8 cellular contexts compared by ENCODE assay signal in the genomic region with DNA sequence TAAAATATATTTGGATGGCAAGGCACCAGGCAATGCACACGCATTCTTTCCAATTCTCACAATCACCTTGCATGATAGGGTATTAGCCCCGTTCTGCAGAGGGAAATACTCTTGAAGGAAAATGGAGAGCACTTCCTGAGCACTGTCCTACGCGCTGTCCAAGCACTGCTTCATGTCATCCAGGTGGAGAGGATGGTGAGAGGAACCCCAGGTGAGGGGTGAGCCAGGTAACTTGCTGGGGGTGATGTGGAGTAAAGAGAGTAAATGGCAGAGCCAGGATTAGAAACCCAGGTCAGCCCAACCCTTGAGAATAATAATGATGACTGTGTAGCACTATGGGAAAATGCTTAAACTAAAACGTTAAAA. TPM values are rescaled to one million over a fixed set of nuclear protein-coding genes. Genes with fewer than 3 reads are reported as not detected.
DNase-seq lines count a peak whose midpoint lies in the region; ATAC-seq and TF ChIP-seq lines count a peak whose summit lies in the region.

No MANE protein-coding gene starts in this region.

- CTCF ChIA-PET in activated CD8-positive, alpha-beta T cell treated with anti-CD3 and anti-CD28 coated beads for 36 hours (lab: Charles Lee), result interaction anchor here (1.2 kb wide), 1 partner anchor 82 kb away, joined by 4 read pairs; no protein-coding TSS in a partner anchor

- peaks cover 15% of the 10 kb centered on the region for H3K4me1 Mint-ChIP-seq in activated CD8-positive, alpha-beta T cell treated with anti-CD3 and anti-CD28 coated beads for 36 hours (ENCODE audit: low read depth)
- H3K4me1 Mint-ChIP-seq in stimulated activated memory B cell treated with anti-CD40 and anti-IgM and Interleukin-4, amounts not matched to agents 10 μg/mL and 1 μg/mL and 100 μg/mL, for 72 hours, result peaks cover 40% of the 10 kb centered on the region

- no peaks in the 10 kb centered on the region for H3K36me3 Mint-ChIP-seq in activated CD8-positive, alpha-beta T cell treated with anti-CD3 and anti-CD28 coated beads for 36 hours (ENCODE audit: low read depth)
- no peaks in the 10 kb centered on the region for H3K36me3 Mint-ChIP-seq in stimulated activated memory B cell treated with anti-CD40 and anti-IgM and Interleukin-4, amounts not matched to agents 10 μg/mL and 1 μg/mL and 100 μg/mL, for 72 hours

- POLR2A ChIA-PET in activated CD8-positive, alpha-beta T cell treated with anti-CD3 and anti-CD28 coated beads for 36 hours (lab: Charles Lee), result interaction anchor here (0.6 to 2.5 kb wide), 7 partner anchors 11 to 97 kb away, joined by 3 to 10 read pairs (median 3); no protein-coding TSS in a partner anchor

- peaks cover 13% of the 10 kb centered on the region for H3K4me1 ChIP-seq in iPS-15b (ENCODE audit: control insufficient read depth, insufficient read depth, low read length)

- TF ChIP-seq CTCF in activated CD8-positive, alpha-beta T cell treated with anti-CD3 and anti-CD28 coated beads for 36 hours (IDR thresholded peaks at IDR 0.05), result no peak

- peak overlapping the region; percentile 52 for H3K4me3 ChIP-seq in iPS-15b (ENCODE audit: low read depth, low read length)

- intact Hi-C loops in activated CD8-positive, alpha-beta T cell treated with anti-CD3 and anti-CD28 coated beads for 36 hours (cut with micrococcal nuclease), result no loop called here

- ATAC-seq in activated CD8-positive, alpha-beta T cell treated with anti-CD3 and anti-CD28 coated beads for 36 hours, result no peak
- no peak for ATAC-seq in stimulated activated memory B cell treated with anti-CD40 and anti-IgM and Interleukin-4, amounts not matched to agents 10 μg/mL and 1 μg/mL and 100 μg/mL, for 72 hours
- no peak for ATAC-seq in HG03280 (IDR thresholded peaks at IDR 0.05; ENCODE audit: unreplicated experiment)
- ATAC-seq in GM19455 (IDR thresholded peaks at IDR 0.05; ENCODE audit: unreplicated experiment), result no peak

- H3K9me3 ChIP-seq in iPS-15b (ENCODE audit: control insufficient read depth, insufficient read depth, low read length), result no peaks in the 10 kb centered on the region

- no peaks in the 10 kb centered on the region for H3K27me3 ChIP-seq in iPS-15b (ENCODE audit: control insufficient read depth, insufficient read depth, low read length)

- H3K36me3 ChIP-seq in iPS-15b (ENCODE audit: control insufficient read depth, insufficient read depth, low read length), result no peaks in the 10 kb centered on the region

- H3K9me3 Mint-ChIP-seq in activated CD8-positive, alpha-beta T cell treated with anti-CD3 and anti-CD28 coated beads for 36 hours, result no peaks in the 10 kb centered on the region
- no peaks in the 10 kb centered on the region for H3K9me3 Mint-ChIP-seq in stimulated activated memory B cell treated with anti-CD40 and anti-IgM and Interleukin-4, amounts not matched to agents 10 μg/mL and 1 μg/mL and 100 μg/mL, for 72 hours

- H3K4me3 Mint-ChIP-seq in activated CD8-positive, alpha-beta T cell treated with anti-CD3 and anti-CD28 coated beads for 36 hours, result peak overlapping the region; percentile 97
- peak overlapping the region; percentile 99 for H3K4me3 Mint-ChIP-seq in stimulated activated memory B cell treated with anti-CD40 and anti-IgM and Interleukin-4, amounts not matched to agents 10 μg/mL and 1 μg/mL and 100 μg/mL, for 72 hours

- peak overlapping the region; percentile 61 for H3K9ac ChIP-seq in iPS-15b (ENCODE audit: low read depth, low read length)

- H3K27me3 Mint-ChIP-seq in activated CD8-positive, alpha-beta T cell treated with anti-CD3 and anti-CD28 coated beads for 36 hours, result no peaks in the 10 kb centered on the region
- H3K27me3 Mint-ChIP-seq in stimulated activated memory B cell treated with anti-CD40 and anti-IgM and Interleukin-4, amounts not matched to agents 10 μg/mL and 1 μg/mL and 100 μg/mL, for 72 hours, result no peaks in the 10 kb centered on the region

- DNase-seq in NCI-H748 treated with DMSO at 0.1 percent for 48 hours (lab: John Stamatoyannopoulos, UW) (peak; percentile 45), NCI-H748 (lab: John Stamatoyannopoulos, UW; ENCODE audit: unreplicated experiment) (no peak), NCI-H2029 (lab: John Stamatoyannopoulos, UW) (no peak)
- no peak for DNase-seq in activated CD8-positive, alpha-beta T cell treated with anti-CD3 and anti-CD28 coated beads for 36 hours

- H3K27ac Mint-ChIP-seq in activated CD8-positive, alpha-beta T cell treated with anti-CD3 and anti-CD28 coated beads for 36 hours, result peak overlapping the region; percentile 91
- peak overlapping the region; percentile 95 for H3K27ac Mint-ChIP-seq in stimulated activated memory B cell treated with anti-CD40 and anti-IgM and Interleukin-4, amounts not matched to agents 10 μg/mL and 1 μg/mL and 100 μg/mL, for 72 hours

RNA-seq across cellular contexts. Expression of gene PACSIN2, which starts 0.7 kb away (rescaled TPM):
- total RNA-seq in activated CD8-positive, alpha-beta T cell treated with anti-CD3 and anti-CD28 coated beads for 36 hours, result 10 to 100 TPM; 33.5 to 35.7 TPM
